Comparison of ENCODE assay signal across 20 cellular contexts in the genomic region with DNA sequence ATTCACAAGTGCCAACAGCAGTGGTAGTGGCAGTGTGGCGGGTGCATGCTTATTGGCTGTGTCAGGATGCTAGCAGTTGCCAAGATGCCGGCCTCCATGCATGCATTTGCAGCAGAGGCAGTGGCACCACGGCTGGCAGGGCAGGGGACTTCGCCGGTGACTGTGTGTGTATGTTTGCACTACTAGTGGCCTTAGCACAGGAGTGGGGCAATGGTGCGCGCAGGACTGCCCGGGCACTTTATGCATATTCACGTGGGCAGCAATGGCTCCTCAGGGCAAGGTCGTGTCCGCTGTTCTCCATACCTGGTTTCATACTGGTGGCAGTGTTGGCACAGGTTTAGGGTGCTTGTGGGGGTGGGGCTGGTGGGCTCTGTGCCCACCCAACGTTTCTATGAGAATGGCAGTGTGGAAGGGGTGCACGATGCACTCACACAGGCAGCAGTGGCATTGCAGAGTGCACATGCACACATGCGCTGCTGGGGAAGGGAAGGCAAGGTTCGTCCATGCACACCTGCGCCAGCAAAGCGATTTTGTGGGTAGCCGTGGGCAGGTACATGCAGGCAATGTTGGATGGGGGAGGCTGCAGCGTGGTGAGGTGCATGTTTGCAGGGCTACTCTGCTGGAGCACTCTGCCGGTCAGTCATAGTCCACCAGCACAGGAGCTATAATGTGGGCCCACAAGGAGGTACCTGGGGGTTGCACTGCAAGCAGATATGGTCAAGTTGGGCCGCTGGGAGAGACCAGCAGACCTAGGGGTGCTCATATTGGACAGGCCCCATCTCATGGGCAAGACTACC.
DNase-seq lines count a peak whose midpoint lies in the region; ATAC-seq, FAIRE-seq and TF ChIP-seq lines count a peak whose summit lies in the region.
"Had no signal": no experiment of that assay in that cellular context is flagged by ENCODE, and none has a peak within 500 bp of the region (broad histone marks: within the 10 kb centered on the region; RNA-seq: fewer than 3 reads in every experiment).

No MANE protein-coding gene starts in this region.

- peaks cover 1% of the 10 kb centered on the region for H3K27me3 Mint-ChIP-seq in chondrocyte (ENCODE audit: low read depth)
- H3K27me3 Mint-ChIP-seq: CD4-positive, CD25-positive, alpha-beta regulatory T cell; CD8-positive, alpha-beta memory T cell had no signal

- no peak for FAIRE-seq in kidney (lab: Jason Lieb, UNC)
- FAIRE-seq: A204.1, K562 had no signal

- intact Hi-C loops in kidney (cut with DNase I), result no loop called here
- intact Hi-C loops in spleen (cut with DNase I; ENCODE audit: low total_unique reads), result no loop called here

- peaks cover 10% of the 10 kb centered on the region for H3K9me3 Mint-ChIP-seq in chondrocyte (ENCODE audit: low read depth)

- TF ChIP-seq POLR2A in spleen (IDR thresholded peaks at IDR 0.05), result no peak

- H3K27me3 ChIP-seq in osteoblast (ENCODE audit: insufficient read depth, low read length) (no peaks in the 10 kb centered on the region), spleen (replicated peaks in 1 of 7) (no peaks in the 10 kb centered on the region)
- H3K27me3 ChIP-seq: BE2C had no signal

- no peaks in the 10 kb centered on the region for H4K20me1 ChIP-seq in osteoblast (ENCODE audit: insufficient read depth, low read length)

- H3K9me3 ChIP-seq in kidney (ENCODE audit: control insufficient read depth in 1 of 2, low read length in 2 of 2) (no peaks in the 10 kb centered on the region), osteoblast (ENCODE audit: low read depth, low read length) (no peaks in the 10 kb centered on the region), spleen (peaks cover 0 to 26% (median 7%) of the 10 kb centered on the region in 8 donors)
- H3K9me3 ChIP-seq: BE2C, HAP-1 had no signal

- DNase-seq in chondrocyte (ENCODE audit: low spot score) (peak; percentile 87), kidney (peak; percentile 58), osteoblast (ENCODE audit: insufficient read length, low spot score, missing footprints) (peak; percentile 3), spleen (peak; percentile 68), NCI-H69 (lab: John Stamatoyannopoulos, UW) (no peak), GM10266 (ENCODE audit: extremely low spot score) (no peak)
- no peak for DNase-seq in NK-92 treated with Interleukin-12 subunit alpha and Interleukin-12 subunit beta, amount 100 ng/mL, for 24 hours (lab: John Stamatoyannopoulos, UW)
- DNase-seq: ACHN; BE2C; C1 segment of cervical spinal cord; CD4-positive, CD25-positive, alpha-beta regulatory T cell; CD8-positive, alpha-beta memory T cell; COR-L47; DMS153; DMS79; GDM1 had no signal

- ATAC-seq in GM19324 (IDR thresholded peaks at IDR 0.05; ENCODE audit: low FRiP score, unreplicated experiment), result no peak
- ATAC-seq: K562 had no signal

- no peak overlapping the region for H3K27ac ChIP-seq in kidney (ENCODE audit: low read depth in 2 of 2, low read length in 2 of 2)
- H3K27ac ChIP-seq in osteoblast (ENCODE audit: low read depth, low read length), result no peak overlapping the region
- no peak overlapping the region for H3K27ac ChIP-seq in spleen

- no peak overlapping the region for H3K4me2 ChIP-seq in osteoblast (ENCODE audit: insufficient read depth, low read length)

- no peak overlapping the region for H3K4me3 Mint-ChIP-seq in chondrocyte (ENCODE audit: unreplicated experiment)
- H3K4me3 Mint-ChIP-seq: CD4-positive, CD25-positive, alpha-beta regulatory T cell; CD8-positive, alpha-beta memory T cell had no signal

- H3K36me3 ChIP-seq in kidney (ENCODE audit: control insufficient read depth in 1 of 2, insufficient read depth in 2 of 2, low read length in 2 of 2) (no peaks in the 10 kb centered on the region), osteoblast (ENCODE audit: insufficient read depth, low read length) (no peaks in the 10 kb centered on the region), spleen (no peaks in the 10 kb centered on the region)
- H3K36me3 ChIP-seq: BE2C, HAP-1 had no signal

- H3K79me2 ChIP-seq in osteoblast (ENCODE audit: insufficient read depth, low read length), result no peaks in the 10 kb centered on the region

- no peak overlapping the region for H2AFZ ChIP-seq in osteoblast (ENCODE audit: low read length)

- TF ChIP-seq CTCF in chondrocyte (IDR thresholded peaks at IDR 0.05), result no peak
- TF ChIP-seq CTCF in kidney (IDR thresholded peaks at IDR 0.05; ENCODE audit: borderline replicate concordance, extremely low read depth, insufficient read depth), result no peak
- no peak for TF ChIP-seq CTCF in osteoblast (IDR thresholded peaks at IDR 0.05; ENCODE audit: extremely low read depth, low read depth, low read length)
- TF ChIP-seq CTCF in spleen (IDR thresholded peaks at IDR 0.05 in 8 of 11, conservative IDR thresholded peaks at IDR 0.05 in 3 of 11), result no peak
- TF ChIP-seq CTCF in GM10266 (IDR thresholded peaks at IDR 0.05; ENCODE audit: control insufficient read depth, insufficient read depth, low read depth, missing control alignments), result no peak

- H3K4me3 ChIP-seq in kidney (ENCODE audit: low read length in 2 of 2) (no peak overlapping the region), osteoblast (ENCODE audit: insufficient read depth, low read length) (no peak overlapping the region), spleen (no peak overlapping the region)
- H3K4me3 ChIP-seq: HAP-1, K562 had no signal

- H3K4me1 Mint-ChIP-seq in chondrocyte (ENCODE audit: low read depth), result no peaks in the 10 kb centered on the region
- H3K4me1 Mint-ChIP-seq: CD4-positive, CD25-positive, alpha-beta regulatory T cell; CD8-positive, alpha-beta memory T cell had no signal

- H3K9ac ChIP-seq in kidney (ENCODE audit: low read length in 2 of 2), result no peak overlapping the region

- H3K36me3 Mint-ChIP-seq in chondrocyte (ENCODE audit: low read depth), result no peaks in the 10 kb centered on the region
- H3K36me3 Mint-ChIP-seq: CD4-positive, CD25-positive, alpha-beta regulatory T cell; CD8-positive, alpha-beta memory T cell had no signal

- WGBS in spleen, 5 donors, result 82 to 88% (median 85%) methylated on average over 12 to 21 of the region's 21 CpGs

- H3K4me1 ChIP-seq in kidney (ENCODE audit: control insufficient read depth in 1 of 2, insufficient read depth in 1 of 2, low read depth in 1 of 2, low read length in 2 of 2), result no peaks in the 10 kb centered on the region
- no peaks in the 10 kb centered on the region for H3K4me1 ChIP-seq in osteoblast (ENCODE audit: insufficient read depth, low read length)
- no peaks in the 10 kb centered on the region for H3K4me1 ChIP-seq in spleen
- H3K4me1 ChIP-seq: BE2C, HAP-1 had no signal

- no peak overlapping the region for H3K27ac Mint-ChIP-seq in chondrocyte (ENCODE audit: unreplicated experiment)
- H3K27ac Mint-ChIP-seq: CD4-positive, CD25-positive, alpha-beta regulatory T cell; CD8-positive, alpha-beta memory T cell had no signal

Comparison
In these comparisons a context has a peak if more than half of its experiments do, and no peak if none do; other contexts are left out.
1. DNase-seq: peak in chondrocyte (single experiment), kidney (single experiment), osteoblast (single experiment) and spleen (single experiment); none in NCI-H69 (single experiment), GM10266 (single experiment) and NK-92 treated with Interleukin-12 subunit alpha and Interleukin-12 subunit beta, amount 100 ng/mL, for 24 hours (single experiment).